8 cellular contexts compared by ENCODE assay signal in genomic region chr1:150564051-150564991, GRCh38. TPM values are rescaled to one million over a fixed set of nuclear protein-coding genes. Genes with fewer than 3 reads are reported as not detected.
DNase-seq lines count a peak whose midpoint lies in the region; TF ChIP-seq lines count a peak whose summit lies in the region.

No MANE protein-coding gene starts in this region.

- H3K4me1 ChIP-seq in muscle layer of colon (ENCODE audit: insufficient read depth, low read length) = peaks cover 83% of the 10 kb centered on the region

- DNase-seq in A172 (ENCODE audit: low spot score) = peak; percentile 63
- DNase-seq in caudate nucleus (lab: John Stamatoyannopoulos, UW) = no peak
- DNase-seq in DMS79 treated with DMSO at 0.1 percent for 48 hours (lab: John Stamatoyannopoulos, UW) = no peak
- DNase-seq in NCI-H524 treated with DMSO at 0.1 percent for 48 hours (lab: John Stamatoyannopoulos, UW) = no peak
- no peak for DNase-seq in Ammon's horn (ENCODE audit: low spot score)
- no peak for DNase-seq in GM13976 (ENCODE audit: low spot score)

- H3K27me3 ChIP-seq in muscle layer of colon (ENCODE audit: control insufficient read depth in 1 of 2, insufficient read depth in 2 of 2, low read length in 2 of 2) = no peaks in the 10 kb centered on the region

- H3K36me3 ChIP-seq in KOPT-K1 (ENCODE audit: insufficient read depth, low read length) = no peaks in the 10 kb centered on the region
- H3K36me3 ChIP-seq in muscle layer of colon (ENCODE audit: insufficient read depth, low read length) = no peaks in the 10 kb centered on the region

- H3K9me3 ChIP-seq in KOPT-K1 (ENCODE audit: insufficient read depth, low read length, poor library complexity, severe bottlenecking) (no peaks in the 10 kb centered on the region), muscle layer of colon (ENCODE audit: low read length) (no peaks in the 10 kb centered on the region)

- in situ Hi-C loops in GM13976 (cut with MboI; ENCODE audit: low sequenced_read_pairs, unreplicated experiment) = loop anchor here (10.0 kb wide), 1 partner anchor 50 kb away; no protein-coding TSS in a partner anchor

- H3K4me3 ChIP-seq in muscle layer of colon (ENCODE audit: low read depth in 1 of 2, low read length in 2 of 2) = peak overlapping the region in 1 of 2 donors; percentile 15

- H3K9ac ChIP-seq in muscle layer of colon (ENCODE audit: low read length) = peak overlapping the region; percentile 93

- peak overlapping the region; percentile 72 for H3K27ac ChIP-seq in KOPT-K1 (ENCODE audit: low read depth, low read length, poor library complexity, severe bottlenecking)
- H3K27ac ChIP-seq in caudate nucleus (ENCODE audit: low read depth, low read length) = peak overlapping the region; percentile 100
- peak overlapping the region; percentile 100 for H3K27ac ChIP-seq in muscle layer of colon (ENCODE audit: low read depth, low read length)

- no peak for TF ChIP-seq CTCF in GM13976 (IDR thresholded peaks at IDR 0.05; ENCODE audit: borderline replicate concordance, control extremely low read depth, extremely low read depth, insufficient read depth, missing control alignments)

RNA-seq across cellular contexts. Expression of gene MCL1, which starts 15.1 kb away (rescaled TPM):
- 224 and 246 TPM in 2 replicates for total RNA-seq in A172 (2014; rRNA removed; shearing (Covaris generic))

RNA-seq across cellular contexts. Expression of gene ADAMTSL4, which starts 15.1 kb away (rescaled TPM):
- total RNA-seq in A172 (2014; rRNA removed; shearing (Covaris generic)) = 0.38 and 2.3 TPM in 2 replicates

RNA-seq across cellular contexts. Expression of gene FALEC, which starts 48.8 kb away (rescaled TPM):
- total RNA-seq in A172 (2014; rRNA removed; shearing (Covaris generic)) = 0.55 TPM in 1 of 2 replicates, not detected in the other

RNA-seq across cellular contexts. Expression of gene ECM1, which starts 56.4 kb away (rescaled TPM):
- total RNA-seq in A172 (2014; rRNA removed; shearing (Covaris generic)) = 101 and 135 TPM in 2 replicates
